Comparison of ENCODE assay signal across 27 cellular contexts in the genomic region with DNA sequence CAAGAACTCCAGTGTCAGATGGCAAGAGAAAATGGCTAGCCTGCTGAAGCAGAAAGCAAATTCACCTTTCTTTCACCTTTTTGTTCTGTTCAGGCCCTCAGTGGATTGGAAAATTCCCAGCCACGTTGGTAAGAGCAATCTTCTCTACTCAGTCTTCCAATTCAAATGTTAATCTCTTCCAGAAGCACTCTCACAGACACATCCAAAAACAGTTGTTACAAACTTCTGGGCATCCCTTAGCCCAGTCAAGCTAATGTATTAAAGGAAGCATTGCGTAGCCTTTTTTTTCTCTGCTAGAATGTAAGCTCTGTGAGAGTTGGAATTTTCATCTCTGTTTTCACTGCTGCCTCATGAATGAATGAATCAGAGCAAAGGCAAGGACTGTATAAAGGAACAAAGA.
"Had no signal": no experiment of that assay in that cellular context is flagged by ENCODE, and none has a peak within 500 bp of the region (broad histone marks: within the 10 kb centered on the region; RNA-seq: fewer than 3 reads in every experiment).

No MANE protein-coding gene starts in this region.

- ATAC-seq: heart right ventricle; left lobe of liver; natural killer cell; psoas muscle; right cardiac atrium; stimulated activated memory B cell treated with anti-CD40 and anti-IgM and Interleukin-4, amounts not matched to agents 10 μg/mL and 1 μg/mL and 100 μg/mL, for 72 hours; stimulated activated naive CD8-positive, alpha-beta T cell treated with anti-CD3 and anti-CD28 coated beads, Interleukin-15, Interleukin-2, amounts not matched to agents 100 U/mL and 50 U/mL, for 24 hours had no signal

- H3K27me3 Mint-ChIP-seq: memory B cell; stimulated activated memory B cell treated with anti-CD40 and anti-IgM and Interleukin-4, amounts not matched to agents 10 μg/mL and 1 μg/mL and 100 μg/mL, for 72 hours; type B pancreatic cell had no signal

- DNase-seq: dermis blood vessel endothelial cell; effector memory CD4-positive, alpha-beta T cell; erythroblast; esophagus squamous epithelium; foreskin melanocyte; glutamatergic neuron; heart right ventricle; hippocampal formation; kidney; natural killer cell; nucleus accumbens; posterior cingulate gyrus; psoas muscle; right cardiac atrium; sigmoid colon; stimulated activated CD4-positive, alpha-beta T cell treated with anti-CD3 and anti-CD28 coated beads, Interleukin-4, amount 100 ng/mL, for 4 hours; stimulated activated naive CD8-positive, alpha-beta T cell treated with anti-CD3 and anti-CD28 coated beads, Interleukin-15, Interleukin-2, amounts not matched to agents 100 U/mL and 50 U/mL, for 24 hours; substantia nigra; testis; tibial artery had no signal

- H3K4me3 Mint-ChIP-seq: memory B cell; natural killer cell; neural crest cell; stimulated activated memory B cell treated with anti-CD40 and anti-IgM and Interleukin-4, amounts not matched to agents 10 μg/mL and 1 μg/mL and 100 μg/mL, for 72 hours; type B pancreatic cell had no signal

- H3K27ac Mint-ChIP-seq: memory B cell; natural killer cell; stimulated activated memory B cell treated with anti-CD40 and anti-IgM and Interleukin-4, amounts not matched to agents 10 μg/mL and 1 μg/mL and 100 μg/mL, for 72 hours; type B pancreatic cell had no signal

- H3K9me3 Mint-ChIP-seq: memory B cell; stimulated activated memory B cell treated with anti-CD40 and anti-IgM and Interleukin-4, amounts not matched to agents 10 μg/mL and 1 μg/mL and 100 μg/mL, for 72 hours; type B pancreatic cell had no signal

- H3K27ac ChIP-seq: coronary artery, esophagus squamous epithelium, heart right ventricle, psoas muscle, sigmoid colon, testis, tibial artery had no signal

- H3K4me3 ChIP-seq: coronary artery, esophagus squamous epithelium, heart right ventricle, lung, psoas muscle, sigmoid colon, testis, tibial artery had no signal

- H3K4me1 Mint-ChIP-seq: memory B cell; natural killer cell; stimulated activated memory B cell treated with anti-CD40 and anti-IgM and Interleukin-4, amounts not matched to agents 10 μg/mL and 1 μg/mL and 100 μg/mL, for 72 hours had no signal

- H3K27me3 ChIP-seq: esophagus squamous epithelium, heart right ventricle, sigmoid colon, testis, tibial artery had no signal

- H3K9me3 ChIP-seq: esophagus squamous epithelium, heart right ventricle, sigmoid colon, testis, tibial artery had no signal

- H3K4me1 ChIP-seq: esophagus squamous epithelium, heart right ventricle, psoas muscle, sigmoid colon, testis, tibial artery had no signal

- H3K36me3 Mint-ChIP-seq: memory B cell; stimulated activated memory B cell treated with anti-CD40 and anti-IgM and Interleukin-4, amounts not matched to agents 10 μg/mL and 1 μg/mL and 100 μg/mL, for 72 hours; type B pancreatic cell had no signal

- H3K36me3 ChIP-seq: esophagus squamous epithelium, heart right ventricle, sigmoid colon, tibial artery had no signal
